Comparison of ENCODE assay signal across 16 cellular contexts in the genomic region with DNA sequence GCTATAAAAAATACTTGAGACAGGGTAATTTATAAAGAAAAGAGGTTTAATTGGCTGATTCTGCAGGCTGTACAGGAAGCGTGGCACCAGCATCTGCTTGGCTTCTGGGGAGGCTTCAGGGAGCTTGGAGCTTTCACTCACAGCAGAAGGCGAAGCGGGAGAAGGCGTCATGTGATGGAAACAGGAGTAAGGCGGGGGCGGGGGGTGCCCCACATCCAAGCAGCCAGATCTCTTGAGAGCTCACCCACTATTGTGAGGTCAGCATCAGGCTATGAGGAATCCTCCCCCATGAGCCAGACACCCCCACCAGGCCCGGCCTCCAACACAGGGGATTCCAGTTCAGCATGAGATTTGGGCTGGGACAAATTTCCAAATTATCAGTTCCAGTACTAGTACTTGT. TPM values are rescaled to one million over a fixed set of nuclear protein-coding genes. Genes with fewer than 3 reads are reported as not detected.
DNase-seq lines count a peak whose midpoint lies in the region; ATAC-seq lines count a peak whose summit lies in the region.
"Had no signal": no experiment of that assay in that cellular context is flagged by ENCODE, and none has a peak within 500 bp of the region (broad histone marks: within the 10 kb centered on the region; RNA-seq: fewer than 3 reads in every experiment).

No MANE protein-coding gene starts in this region.

- H3K4me3 Mint-ChIP-seq in activated T-helper 17 cell treated with anti-CD3 and anti-CD28 coated beads, Interleukin-2, amount 50 U/mL, for 72 hours, result peak overlapping the region; percentile 38
- H3K4me3 Mint-ChIP-seq: CD14-positive monocyte had no signal

- H3K9me3 Mint-ChIP-seq in activated T-helper 17 cell treated with anti-CD3 and anti-CD28 coated beads, Interleukin-2, amount 50 U/mL, for 72 hours, result no peaks in the 10 kb centered on the region
- H3K9me3 Mint-ChIP-seq: CD14-positive monocyte had no signal

- no peaks in the 10 kb centered on the region for H3K27me3 Mint-ChIP-seq in activated T-helper 17 cell treated with anti-CD3 and anti-CD28 coated beads, Interleukin-2, amount 50 U/mL, for 72 hours

- peak; percentile 29 to 45 for DNase-seq in activated CD4-positive, alpha-beta T cell treated with anti-CD3 and anti-CD28 coated beads for 4 hours
- DNase-seq in activated CD4-positive, alpha-beta T cell treated with anti-CD3 and anti-CD28 coated beads for 1 hour, result no peak
- peak; percentile 42 for DNase-seq in sciatic nerve (ENCODE audit: low spot score)
- DNase-seq in stimulated activated CD8-positive, alpha-beta memory T cell treated with anti-CD3 and anti-CD28 coated beads, Interleukin-4, amount 100 ng/mL, for 24 hours (ENCODE audit: low read depth), result peak; percentile 14
- no peak for DNase-seq in DMS 273 (lab: John Stamatoyannopoulos, UW; ENCODE audit: unreplicated experiment)
- DNase-seq in HT-29 (ENCODE audit: low spot score), result no peak
- no peak for DNase-seq in NCI-H2196 treated with DMSO at 0.1 percent for 48 hours (lab: John Stamatoyannopoulos, UW; ENCODE audit: unreplicated experiment)
- DNase-seq: DND-41; effector memory CD4-positive, alpha-beta T cell; GOT3; left ventricle myocardium superior; NCI-H2029; NCI-H69; thyroid gland had no signal

- intact Hi-C loops in sciatic nerve (cut with DNase I), result no loop called here

- H3K36me3 Mint-ChIP-seq in activated T-helper 17 cell treated with anti-CD3 and anti-CD28 coated beads, Interleukin-2, amount 50 U/mL, for 72 hours (ENCODE audit: low read depth), result no peaks in the 10 kb centered on the region

- peak overlapping the region; percentile 57 for H3K27ac Mint-ChIP-seq in activated T-helper 17 cell treated with anti-CD3 and anti-CD28 coated beads, Interleukin-2, amount 50 U/mL, for 72 hours

- peaks cover 20% of the 10 kb centered on the region for H3K4me1 Mint-ChIP-seq in activated T-helper 17 cell treated with anti-CD3 and anti-CD28 coated beads, Interleukin-2, amount 50 U/mL, for 72 hours
- H3K4me1 Mint-ChIP-seq: CD14-positive monocyte had no signal

- peak; percentile 90 for ATAC-seq in activated T-helper 17 cell treated with anti-CD3 and anti-CD28 coated beads, Interleukin-2, amount 50 U/mL, for 72 hours (replicated peaks)
- no peak for ATAC-seq in sciatic nerve
- ATAC-seq: left ventricle myocardium superior had no signal

RNA-seq across cellular contexts. Expression of a gene that starts 46.2 kb away (rescaled TPM):
- 10 to 100 TPM; 23.8 to 31.3 TPM for total RNA-seq in activated T-helper 17 cell treated with anti-CD3 and anti-CD28 coated beads, Interleukin-2, amount 50 U/mL, for 72 hours
- total RNA-seq in sciatic nerve, result 20.5 TPM
- total RNA-seq in HT-29 (2014; rRNA removed; shearing (Covaris generic)), result 7.2 and 7.7 TPM in 2 replicates

RNA-seq across cellular contexts. Expression of a gene that starts 53.5 kb away (rescaled TPM):
- total RNA-seq in activated T-helper 17 cell treated with anti-CD3 and anti-CD28 coated beads, Interleukin-2, amount 50 U/mL, for 72 hours, result 10 to 100 TPM; 59.0 to 87.9 TPM
- 60.9 TPM for total RNA-seq in sciatic nerve
- total RNA-seq in HT-29 (2014; rRNA removed; shearing (Covaris generic)), result 66.9 and 70.7 TPM in 2 replicates

Comparison
In these comparisons a context has a peak if more than half of its experiments do, and no peak if none do; other contexts are left out.
1. DNase-seq: peak in activated CD4-positive, alpha-beta T cell treated with anti-CD3 and anti-CD28 coated beads for 4 hours (2 of 2), sciatic nerve (single experiment) and stimulated activated CD8-positive, alpha-beta memory T cell treated with anti-CD3 and anti-CD28 coated beads, Interleukin-4, amount 100 ng/mL, for 24 hours (single experiment); none in activated CD4-positive, alpha-beta T cell treated with anti-CD3 and anti-CD28 coated beads for 1 hour (single experiment), DMS 273 (single experiment), HT-29 (single experiment) and NCI-H2196 treated with DMSO at 0.1 percent for 48 hours (single experiment).